In the genomic region with DNA sequence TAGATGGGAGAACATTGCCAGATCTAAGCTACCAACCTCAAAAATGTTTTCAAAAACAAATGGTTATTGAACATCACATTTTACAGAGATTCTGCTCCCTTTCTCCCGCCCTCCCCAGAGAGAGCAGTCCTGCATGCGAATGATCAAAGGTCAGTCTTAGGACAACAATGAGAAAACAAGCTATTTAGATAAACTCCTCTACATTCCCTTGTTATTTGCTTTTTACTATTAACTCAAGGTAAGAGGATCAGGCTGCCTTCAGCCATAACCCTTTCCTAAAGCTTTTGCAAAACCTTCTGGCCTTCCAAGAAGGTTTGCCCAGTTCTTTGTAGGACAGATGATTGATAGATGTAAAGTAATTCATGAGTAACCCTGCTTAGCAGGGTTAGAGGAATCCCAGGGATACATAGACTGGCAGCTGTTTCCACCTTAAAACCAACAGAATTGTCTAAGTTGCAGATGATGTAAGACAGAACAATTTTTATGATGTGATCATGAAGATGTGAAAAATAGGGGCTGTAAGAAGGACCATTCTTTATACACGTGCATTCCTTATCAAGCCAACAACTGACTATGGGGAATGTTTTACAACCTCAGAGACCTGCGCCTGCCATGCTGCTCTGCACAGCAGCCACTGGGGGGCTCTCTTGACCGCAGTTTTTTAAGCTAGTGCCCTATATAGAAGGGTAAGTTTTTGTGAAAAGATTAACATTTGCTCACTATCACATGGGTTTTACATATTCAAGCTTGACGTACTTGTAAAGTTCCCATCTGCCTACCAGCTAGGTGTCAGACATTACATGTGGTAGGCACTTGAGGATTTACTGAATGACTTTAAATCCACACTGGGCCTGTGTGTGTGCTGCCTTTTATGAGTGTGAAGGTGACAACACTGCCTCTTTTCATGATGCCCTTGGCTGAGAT, we compare ENCODE assay signal across 1 cellular context.
A peak's percentile ranks its signal among the peaks of the same experiment; 100 is the strongest.
TF ChIP-seq lines count a peak whose summit lies in the region.

No MANE protein-coding gene starts in this region.

TF ChIP-seq in HepG2, 621 proteins besides CTCF, POLR2A, EP300 and RAD21 (continued from another document):
- TF ChIP-seq KDM5A (IDR thresholded peaks at IDR 0.05; ENCODE audit: borderline replicate concordance, low read length) (peak; percentile 85; the same call in 1 of the 2 replicates), IRF1 (CRISPR knock-in tag; IDR thresholded peaks at IDR 0.05; ENCODE audit: low read depth) (no peak), CREM (IDR thresholded peaks at IDR 0.05) (peak; percentile 52; the same call in 1 of the 2 replicates), CREM (CRISPR knock-in tag; IDR thresholded peaks at IDR 0.05) (no peak), BRCA1 (CRISPR knock-in tag; IDR thresholded peaks at IDR 0.05) (no peak), ZNF746 (CRISPR knock-in tag; IDR thresholded peaks at IDR 0.05) (no peak), ZC3H13 (CRISPR knock-in tag; IDR thresholded peaks at IDR 0.05) (no peak), ZNF784 (CRISPR knock-in tag; IDR thresholded peaks at IDR 0.05; ENCODE audit: borderline replicate concordance) (no peak), ZNF776 (CRISPR knock-in tag; IDR thresholded peaks at IDR 0.05) (no peak), SMYD3 (CRISPR knock-in tag; IDR thresholded peaks at IDR 0.05) (no peak), ZNF619 (CRISPR knock-in tag; IDR thresholded peaks at IDR 0.05) (no peak), ZBTB7A (CRISPR knock-in tag; IDR thresholded peaks at IDR 0.05) (no peak), TCF7L2 (IDR thresholded peaks at IDR 0.05; ENCODE audit: low read depth, low read length) (no peak), KDM4B (CRISPR knock-in tag; IDR thresholded peaks at IDR 0.05) (no peak), ETV6 (CRISPR knock-in tag; conservative IDR thresholded peaks at IDR 0.05) (no peak), BRD4 (CRISPR knock-in tag; IDR thresholded peaks at IDR 0.05) (no peak), RFXAP (CRISPR knock-in tag; IDR thresholded peaks at IDR 0.05; ENCODE audit: borderline replicate concordance) (no peak), HNF4G (IDR thresholded peaks at IDR 0.05; ENCODE audit: borderline replicate concordance, low read depth, low read length) (peak; percentile 55), HNF4G (CRISPR knock-in tag; IDR thresholded peaks at IDR 0.05; ENCODE audit: borderline replicate concordance, low read depth) (peak; percentile 64; the same call in 1 of the 2 replicates), ATRX (CRISPR knock-in tag; IDR thresholded peaks at IDR 0.05; ENCODE audit: borderline replicate concordance) (no peak), CHD4 (IDR thresholded peaks at IDR 0.05; ENCODE audit: borderline replicate concordance, low read length) (peak; percentile 64; the same call in 1 of the 2 replicates), BCL6 (CRISPR knock-in tag; IDR thresholded peaks at IDR 0.05) (0 out of 2 replicates have a peak, but pooled peaks have one; percentile 29), FOXO4 (CRISPR knock-in tag; conservative IDR thresholded peaks at IDR 0.05) (no peak), JDP2 (CRISPR knock-in tag; IDR thresholded peaks at IDR 0.05; ENCODE audit: borderline replicate concordance) (no peak), ZFP82 (CRISPR knock-in tag; IDR thresholded peaks at IDR 0.05; ENCODE audit: borderline replicate concordance) (no peak), SALL2 (CRISPR knock-in tag; IDR thresholded peaks at IDR 0.05) (no peak), ZNF652 (CRISPR knock-in tag; IDR thresholded peaks at IDR 0.05; ENCODE audit: borderline replicate concordance, low read depth) (no peak), CSRNP1 (CRISPR knock-in tag; IDR thresholded peaks at IDR 0.05) (no peak), JUN (CRISPR knock-in tag; IDR thresholded peaks at IDR 0.05) (no peak), NFYB (CRISPR knock-in tag; IDR thresholded peaks at IDR 0.05) (no peak), NR2C2 (CRISPR knock-in tag; IDR thresholded peaks at IDR 0.05; ENCODE audit: borderline replicate concordance) (no peak), GTF2F1 (IDR thresholded peaks at IDR 0.05; ENCODE audit: low read length) (no peak), MEF2D (CRISPR knock-in tag; IDR thresholded peaks at IDR 0.05) (peak; percentile 14; the same call in 1 of the 2 replicates), KMT2A (CRISPR knock-in tag; IDR thresholded peaks at IDR 0.05) (no peak), SALL1 (CRISPR knock-in tag; IDR thresholded peaks at IDR 0.05) (no peak; the same call in 1 of the 2 replicates), FOSL2 (CRISPR knock-in tag; IDR thresholded peaks at IDR 0.05) (peak; percentile 33), AHDC1 (CRISPR knock-in tag; IDR thresholded peaks at IDR 0.05; ENCODE audit: borderline replicate concordance) (peak; percentile 73; the same call in 1 of the 2 replicates), SMC3 (IDR thresholded peaks at IDR 0.05; ENCODE audit: low read length) (peak; percentile 71), MATR3 (CRISPR knock-in tag; IDR thresholded peaks at IDR 0.05) (no peak)
- TF ChIP-seq, protein P1, sequence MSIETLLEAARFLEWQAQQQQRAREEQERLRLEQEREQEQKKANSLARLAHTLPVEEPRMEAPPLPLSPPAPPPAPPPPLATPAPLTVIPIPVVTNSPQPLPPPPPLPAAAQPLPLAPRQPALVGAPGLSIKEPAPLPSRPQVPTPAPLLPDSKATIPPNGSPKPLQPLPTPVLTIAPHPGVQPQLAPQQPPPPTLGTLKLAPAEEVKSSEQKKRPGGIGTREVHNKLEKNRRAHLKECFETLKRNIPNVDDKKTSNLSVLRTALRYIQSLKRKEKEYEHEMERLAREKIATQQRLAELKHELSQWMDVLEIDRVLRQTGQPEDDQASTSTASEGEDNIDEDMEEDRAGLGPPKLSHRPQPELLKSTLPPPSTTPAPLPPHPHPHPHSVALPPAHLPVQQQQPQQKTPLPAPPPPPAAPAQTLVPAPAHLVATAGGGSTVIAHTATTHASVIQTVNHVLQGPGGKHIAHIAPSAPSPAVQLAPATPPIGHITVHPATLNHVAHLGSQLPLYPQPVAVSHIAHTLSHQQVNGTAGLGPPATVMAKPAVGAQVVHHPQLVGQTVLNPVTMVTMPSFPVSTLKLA (IDR thresholded peaks at IDR 0.05) = no peak
- TF ChIP-seq, protein P2, sequence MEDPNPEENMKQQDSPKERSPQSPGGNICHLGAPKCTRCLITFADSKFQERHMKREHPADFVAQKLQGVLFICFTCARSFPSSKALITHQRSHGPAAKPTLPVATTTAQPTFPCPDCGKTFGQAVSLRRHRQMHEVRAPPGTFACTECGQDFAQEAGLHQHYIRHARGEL (CRISPR knock-in tag; IDR thresholded peaks at IDR 0.05) = no peak
TF ChIP-seq in HepG2: peak in this region for 75.
